1 cellular context compared by ENCODE assay signal in the genomic region with DNA sequence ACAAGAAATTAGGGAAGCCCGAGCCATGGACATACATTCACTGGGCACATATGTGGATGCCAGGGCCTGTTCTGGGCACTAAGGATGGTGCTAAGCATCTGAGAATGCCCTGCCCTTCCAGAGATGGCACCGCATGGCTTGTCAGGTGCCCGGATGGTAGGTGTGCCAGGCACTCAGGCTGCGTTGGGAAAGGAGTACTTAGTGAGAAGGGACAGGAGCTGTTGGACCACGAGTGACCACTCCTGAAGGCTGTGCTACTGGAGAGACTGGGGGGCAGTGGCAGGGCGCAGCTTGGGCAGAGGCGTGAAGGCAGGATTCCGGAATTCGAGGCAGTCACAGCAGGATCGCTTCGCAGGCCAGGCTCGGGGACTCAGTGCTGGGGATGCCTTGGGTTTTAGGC.
TF ChIP-seq lines count a peak whose summit lies in the region.

No MANE protein-coding gene starts in this region.

TF ChIP-seq in WTC11, 78 proteins besides CTCF, POLR2A, EP300 and RAD21:
- TF ChIP-seq, protein P1, sequence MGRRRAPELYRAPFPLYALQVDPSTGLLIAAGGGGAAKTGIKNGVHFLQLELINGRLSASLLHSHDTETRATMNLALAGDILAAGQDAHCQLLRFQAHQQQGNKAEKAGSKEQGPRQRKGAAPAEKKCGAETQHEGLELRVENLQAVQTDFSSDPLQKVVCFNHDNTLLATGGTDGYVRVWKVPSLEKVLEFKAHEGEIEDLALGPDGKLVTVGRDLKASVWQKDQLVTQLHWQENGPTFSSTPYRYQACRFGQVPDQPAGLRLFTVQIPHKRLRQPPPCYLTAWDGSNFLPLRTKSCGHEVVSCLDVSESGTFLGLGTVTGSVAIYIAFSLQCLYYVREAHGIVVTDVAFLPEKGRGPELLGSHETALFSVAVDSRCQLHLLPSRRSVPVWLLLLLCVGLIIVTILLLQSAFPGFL (CRISPR knock-in tag; IDR thresholded peaks at IDR 0.05; ENCODE audit: borderline replicate concordance): no peak
- TF ChIP-seq, protein P2, sequence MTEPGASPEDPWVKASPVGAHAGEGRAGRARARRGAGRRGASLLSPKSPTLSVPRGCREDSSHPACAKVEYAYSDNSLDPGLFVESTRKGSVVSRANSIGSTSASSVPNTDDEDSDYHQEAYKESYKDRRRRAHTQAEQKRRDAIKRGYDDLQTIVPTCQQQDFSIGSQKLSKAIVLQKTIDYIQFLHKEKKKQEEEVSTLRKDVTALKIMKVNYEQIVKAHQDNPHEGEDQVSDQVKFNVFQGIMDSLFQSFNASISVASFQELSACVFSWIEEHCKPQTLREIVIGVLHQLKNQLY (CRISPR knock-in tag; IDR thresholded peaks at IDR 0.05): no peak
- TF ChIP-seq ZBTB43 (CRISPR knock-in tag; IDR thresholded peaks at IDR 0.05) (no peak), ZNF423 (CRISPR knock-in tag; IDR thresholded peaks at IDR 0.05) (no peak), NR1H2 (CRISPR knock-in tag; IDR thresholded peaks at IDR 0.05) (no peak), TEAD1 (CRISPR knock-in tag; IDR thresholded peaks at IDR 0.05) (no peak), ZNF317 (CRISPR knock-in tag; IDR thresholded peaks at IDR 0.05; ENCODE audit: borderline replicate concordance, low read depth) (no peak), SMAD4 (CRISPR knock-in tag; IDR thresholded peaks at IDR 0.05) (no peak), SOX15 (CRISPR knock-in tag; IDR thresholded peaks at IDR 0.05) (no peak), NR3C1 (CRISPR knock-in tag; conservative IDR thresholded peaks at IDR 0.05; ENCODE audit: low read depth) (no peak), KAT7 (CRISPR knock-in tag; IDR thresholded peaks at IDR 0.05; ENCODE audit: borderline replicate concordance) (no peak), NFATC4 (CRISPR knock-in tag; IDR thresholded peaks at IDR 0.05) (no peak), FOXK1 (CRISPR knock-in tag; IDR thresholded peaks at IDR 0.05) (no peak), OVOL2 (CRISPR knock-in tag; IDR thresholded peaks at IDR 0.05; ENCODE audit: borderline replicate concordance) (no peak), GTF2I (CRISPR knock-in tag; conservative IDR thresholded peaks at IDR 0.05) (no peak)
- TF ChIP-seq, protein P3, sequence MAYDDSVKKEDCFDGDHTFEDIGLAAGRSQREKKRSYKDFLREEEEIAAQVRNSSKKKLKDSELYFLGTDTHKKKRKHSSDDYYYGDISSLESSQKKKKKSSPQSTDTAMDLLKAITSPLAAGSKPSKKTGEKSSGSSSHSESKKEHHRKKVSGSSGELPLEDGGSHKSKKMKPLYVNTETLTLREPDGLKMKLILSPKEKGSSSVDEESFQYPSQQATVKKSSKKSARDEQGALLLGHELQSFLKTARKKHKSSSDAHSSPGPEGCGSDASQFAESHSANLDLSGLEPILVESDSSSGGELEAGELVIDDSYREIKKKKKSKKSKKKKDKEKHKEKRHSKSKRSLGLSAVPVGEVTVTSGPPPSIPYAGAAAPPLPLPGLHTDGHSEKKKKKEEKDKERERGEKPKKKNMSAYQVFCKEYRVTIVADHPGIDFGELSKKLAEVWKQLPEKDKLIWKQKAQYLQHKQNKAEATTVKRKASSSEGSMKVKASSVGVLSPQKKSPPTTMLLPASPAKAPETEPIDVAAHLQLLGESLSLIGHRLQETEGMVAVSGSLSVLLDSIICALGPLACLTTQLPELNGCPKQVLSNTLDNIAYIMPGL (CRISPR knock-in tag; IDR thresholded peaks at IDR 0.05): no peak
- TF ChIP-seq, protein P4, sequence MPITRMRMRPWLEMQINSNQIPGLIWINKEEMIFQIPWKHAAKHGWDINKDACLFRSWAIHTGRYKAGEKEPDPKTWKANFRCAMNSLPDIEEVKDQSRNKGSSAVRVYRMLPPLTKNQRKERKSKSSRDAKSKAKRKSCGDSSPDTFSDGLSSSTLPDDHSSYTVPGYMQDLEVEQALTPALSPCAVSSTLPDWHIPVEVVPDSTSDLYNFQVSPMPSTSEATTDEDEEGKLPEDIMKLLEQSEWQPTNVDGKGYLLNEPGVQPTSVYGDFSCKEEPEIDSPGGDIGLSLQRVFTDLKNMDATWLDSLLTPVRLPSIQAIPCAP (CRISPR knock-in tag; IDR thresholded peaks at IDR 0.05): no peak
- TF ChIP-seq, protein P5, sequence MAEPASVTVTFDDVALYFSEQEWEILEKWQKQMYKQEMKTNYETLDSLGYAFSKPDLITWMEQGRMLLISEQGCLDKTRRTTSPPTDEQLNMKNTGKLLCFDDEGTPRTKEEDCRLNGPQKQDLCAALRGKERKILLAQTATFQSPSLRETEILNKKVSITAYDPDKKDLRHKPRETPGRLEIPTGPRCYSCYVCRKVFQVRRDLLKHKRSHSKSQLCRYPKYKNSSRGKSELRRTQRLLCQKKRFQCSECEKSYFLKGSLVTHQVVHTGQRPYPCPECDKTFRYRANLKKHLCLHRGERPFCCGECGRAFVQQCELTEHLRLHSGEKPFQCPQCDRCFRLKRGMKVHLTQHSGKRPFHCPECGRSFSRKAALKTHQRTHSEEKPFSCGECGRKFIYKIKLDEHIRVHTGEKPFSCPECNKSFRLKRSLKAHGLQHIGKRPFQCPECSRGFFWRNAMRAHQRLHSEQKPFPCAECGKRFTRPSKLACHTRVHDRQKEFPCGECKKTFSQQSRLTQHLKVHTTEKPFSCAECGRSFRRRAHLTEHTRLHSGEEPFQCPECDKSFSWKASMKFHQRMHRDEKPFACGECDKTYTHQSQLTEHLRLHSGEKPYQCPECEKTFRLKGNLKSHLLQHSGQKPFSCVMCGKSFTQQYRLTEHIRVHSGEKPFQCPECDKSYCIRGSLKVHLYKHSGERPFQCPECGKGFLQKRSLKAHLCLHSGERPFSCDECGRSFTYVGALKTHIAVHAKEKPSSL (CRISPR knock-in tag; conservative IDR thresholded peaks at IDR 0.05): no peak
